ENCODE assay signal across 11 cellular contexts in genomic region chr19:35710784-35711723, GRCh38. TPM values are rescaled to one million over a fixed set of nuclear protein-coding genes. Genes with fewer than 3 reads are reported as not detected.
A peak's percentile ranks its signal among the peaks of the same experiment; 100 is the strongest.
DNase-seq lines count a peak whose midpoint lies in the region; ATAC-seq lines count a peak whose summit lies in the region.
"Had no signal": no experiment of that assay in that cellular context is flagged by ENCODE, and none has a peak within 500 bp of the region (broad histone marks: within the 10 kb centered on the region; RNA-seq: fewer than 3 reads in every experiment).

No MANE protein-coding gene starts in this region.

- DNase-seq in activated CD4-positive, alpha-beta T cell treated with anti-CD3 and anti-CD28 coated beads for 24 hours (ENCODE audit: low read depth in 2 of 2), result peak; percentile 42 to 55
- no peak for DNase-seq in activated CD4-positive, alpha-beta T cell treated with anti-CD3 and anti-CD28 coated beads, Interleukin-2, amount 50 U/mL, for 1 hour
- DNase-seq in activated T-helper 9 cell treated with anti-CD3 and anti-CD28 coated beads, Interleukin-2, amount 50 U/mL, for 16 hours (ENCODE audit: low read depth), result peak; percentile 41
- DNase-seq in stimulated activated effector memory CD8-positive, alpha-beta T cell treated with anti-CD3 and anti-CD28 coated beads, Interleukin-12 subunit alpha, Interleukin-12 subunit beta, amount 100 ng/mL, for 72 hours (ENCODE audit: low spot score in 2 of 2), result peak; percentile 59 to 90
- no peak for DNase-seq in ureter (ENCODE audit: low spot score)
- DNase-seq in D341Med (ENCODE audit: low spot score), result no peak
- no peak for DNase-seq in LoVo (ENCODE audit: low spot score)
- DNase-seq: brain microvascular endothelial cell, islet precursor cell, small intestine had no signal

- H3K4me1 Mint-ChIP-seq in stimulated activated effector memory CD8-positive, alpha-beta T cell treated with anti-CD3 and anti-CD28 coated beads, Interleukin-12 subunit alpha, Interleukin-12 subunit beta, amount 100 ng/mL, for 72 hours, result peaks cover 47% of the 10 kb centered on the region

- H3K36me3 Mint-ChIP-seq in stimulated activated effector memory CD8-positive, alpha-beta T cell treated with anti-CD3 and anti-CD28 coated beads, Interleukin-12 subunit alpha, Interleukin-12 subunit beta, amount 100 ng/mL, for 72 hours, result peaks cover 58% of the 10 kb centered on the region

- peak overlapping the region; percentile 99 for H3K27ac Mint-ChIP-seq in stimulated activated effector memory CD8-positive, alpha-beta T cell treated with anti-CD3 and anti-CD28 coated beads, Interleukin-12 subunit alpha, Interleukin-12 subunit beta, amount 100 ng/mL, for 72 hours

- H3K9me3 Mint-ChIP-seq in stimulated activated effector memory CD8-positive, alpha-beta T cell treated with anti-CD3 and anti-CD28 coated beads, Interleukin-12 subunit alpha, Interleukin-12 subunit beta, amount 100 ng/mL, for 72 hours, result no peaks in the 10 kb centered on the region

- peak; percentile 29 for ATAC-seq in HG03442 (IDR thresholded peaks at IDR 0.05; ENCODE audit: unreplicated experiment)
- peak; percentile 65 for ATAC-seq in stimulated activated effector memory CD8-positive, alpha-beta T cell treated with anti-CD3 and anti-CD28 coated beads, Interleukin-12 subunit alpha, Interleukin-12 subunit beta, amount 100 ng/mL, for 72 hours

- peak overlapping the region; percentile 99 for H3K4me3 Mint-ChIP-seq in stimulated activated effector memory CD8-positive, alpha-beta T cell treated with anti-CD3 and anti-CD28 coated beads, Interleukin-12 subunit alpha, Interleukin-12 subunit beta, amount 100 ng/mL, for 72 hours

RNA-seq across cellular contexts. Expression of gene ZBTB32, which starts 6.7 kb away (rescaled TPM):
- not detected for total RNA-seq in ureter

RNA-seq across cellular contexts. Expression of gene KMT2B, which starts 6.7 kb away (rescaled TPM):
- total RNA-seq in ureter, result 43.7 TPM

RNA-seq across cellular contexts. Expression of gene IGFLR1, which starts 31.2 kb away (rescaled TPM):
- total RNA-seq in ureter, result 14.7 TPM

RNA-seq across cellular contexts. Expression of gene U2AF1L4, which starts 34.2 kb away (rescaled TPM):
- 32.9 TPM for total RNA-seq in ureter

RNA-seq across cellular contexts. Expression of gene PSENEN, which starts 34.4 kb away (rescaled TPM):
- total RNA-seq in ureter, result 81.1 TPM

Comparison
In these comparisons a context has a peak if more than half of its experiments do, and no peak if none do; other contexts are left out.
1. DNase-seq: peak in activated CD4-positive, alpha-beta T cell treated with anti-CD3 and anti-CD28 coated beads for 24 hours (2 of 2), activated T-helper 9 cell treated with anti-CD3 and anti-CD28 coated beads, Interleukin-2, amount 50 U/mL, for 16 hours (single experiment) and stimulated activated effector memory CD8-positive, alpha-beta T cell treated with anti-CD3 and anti-CD28 coated beads, Interleukin-12 subunit alpha, Interleukin-12 subunit beta, amount 100 ng/mL, for 72 hours (2 of 2); none in activated CD4-positive, alpha-beta T cell treated with anti-CD3 and anti-CD28 coated beads, Interleukin-2, amount 50 U/mL, for 1 hour (single experiment), ureter (single experiment), D341Med (single experiment) and LoVo (single experiment).